29 cellular contexts compared by ENCODE assay signal in genomic region chr19:49601482-49602038, GRCh38. TPM values are rescaled to one million over a fixed set of nuclear protein-coding genes. Genes with fewer than 3 reads are reported as not detected.
"Had no signal": no experiment of that assay in that cellular context is flagged by ENCODE, and none has a peak within 500 bp of the region (broad histone marks: within the 10 kb centered on the region; RNA-seq: fewer than 3 reads in every experiment).

No MANE protein-coding gene starts in this region.

- H3K4me1 Mint-ChIP-seq: nephron had no signal

- H3K4me1 ChIP-seq: pancreas, prostate gland, tibial nerve had no signal

- H3K27me3 ChIP-seq: gastroesophageal sphincter, hepatocyte, neutrophil, pancreas, tibial nerve had no signal

- H3K27me3 Mint-ChIP-seq: stimulated activated naive B cell treated with anti-CD40 and anti-IgM and Interleukin-4, amounts not matched to agents 10 μg/mL and 1 μg/mL and 100 μg/mL, for 72 hours had no signal

- DNase-seq: activated CD4-positive, alpha-beta T cell treated with anti-CD3 and anti-CD28 coated beads for 48 hours; activated CD4-positive, alpha-beta T cell treated with anti-CD3 and anti-CD28 coated beads, Interleukin-2, amount 50 U/mL, for 48 hours; activated CD8-positive, alpha-beta memory T cell treated with anti-CD3 and anti-CD28 coated beads for 24 hours; activated effector memory CD4-positive, alpha-beta T cell treated with anti-CD3 and anti-CD28 coated beads, Interleukin-2, amount 50 U/mL, for 16 hours; activated naive CD4-positive, alpha-beta T cell treated with anti-CD3 and anti-CD28 coated beads for 36 hours; amniotic stem cell; central memory CD4-positive, alpha-beta T cell; islet precursor cell; left ventricle myocardium inferior; mesendoderm; retina; stimulated activated CD4-positive, alpha-beta T cell treated with anti-CD3 and anti-CD28 coated beads, Interleukin-1b, Interleukin-23, amount 100 ng/mL, for 48 hours; stimulated activated naive B cell treated with anti-CD40 and anti-IgM and Interleukin-4, amounts not matched to agents 10 μg/mL and 1 μg/mL and 100 μg/mL, for 72 hours; T1000; WERI-Rb-1 had no signal

- H3K4me3 ChIP-seq: gastroesophageal sphincter, hepatocyte, left ventricle myocardium inferior, lung, pancreas, prostate gland, smooth muscle cell, tibial nerve had no signal

- H2AFZ ChIP-seq: hepatocyte had no signal

- H3K9me3 Mint-ChIP-seq: activated naive CD4-positive, alpha-beta T cell treated with anti-CD3 and anti-CD28 coated beads for 36 hours; activated T-helper 1 cell treated with anti-CD3 and anti-CD28 coated beads, Interleukin-12 subunit alpha, Interleukin-12 subunit beta, Interleukin-2, Interleukin-4 antibody, amounts not matched to agents 30 ng/mL and 10 ng/mL and 1 ng/mL, durations not matched to agents 14 hours and 24 hours and 36 hours; nephron; stimulated activated naive B cell treated with anti-CD40 and anti-IgM and Interleukin-4, amounts not matched to agents 10 μg/mL and 1 μg/mL and 100 μg/mL, for 72 hours; T-helper 1 cell treated with Interleukin-12 subunit alpha and Interleukin-12 subunit beta and Interleukin-4 antibody, amounts not matched to agents 30 μg/mL and 1 μg/mL, for 36 hours had no signal

- H3K27ac ChIP-seq: gastroesophageal sphincter, hepatocyte, left ventricle myocardium inferior, neutrophil, pancreas, prostate gland, tibial nerve, WERI-Rb-1 had no signal

- ATAC-seq: activated CD4-positive, CD25-positive, alpha-beta regulatory T cell treated with anti-CD3 and anti-CD28 coated beads, Interleukin-2, amount 50 U/mL, for 24 hours; gastroesophageal sphincter; pancreas; stimulated activated naive B cell treated with anti-CD40 and anti-IgM and Interleukin-4, amounts not matched to agents 10 μg/mL and 1 μg/mL and 100 μg/mL, for 72 hours had no signal

- H3K9me3 ChIP-seq: gastroesophageal sphincter, left ventricle myocardium inferior, neutrophil, pancreas, prostate gland, tibial nerve had no signal

- H3K4me2 ChIP-seq: hepatocyte, smooth muscle cell had no signal

- H3K4me3 Mint-ChIP-seq: activated naive CD4-positive, alpha-beta T cell treated with anti-CD3 and anti-CD28 coated beads for 36 hours; activated T-helper 1 cell treated with anti-CD3 and anti-CD28 coated beads, Interleukin-12 subunit alpha, Interleukin-12 subunit beta, Interleukin-2, Interleukin-4 antibody, amounts not matched to agents 30 ng/mL and 10 ng/mL and 1 ng/mL, durations not matched to agents 14 hours and 24 hours and 36 hours; nephron; stimulated activated naive B cell treated with anti-CD40 and anti-IgM and Interleukin-4, amounts not matched to agents 10 μg/mL and 1 μg/mL and 100 μg/mL, for 72 hours; T-helper 1 cell treated with Interleukin-12 subunit alpha and Interleukin-12 subunit beta and Interleukin-4 antibody, amounts not matched to agents 30 μg/mL and 1 μg/mL, for 36 hours had no signal

- FAIRE-seq: endothelial cell of umbilical vein, pancreas had no signal

- H3K27ac Mint-ChIP-seq: activated T-helper 1 cell treated with anti-CD3 and anti-CD28 coated beads, Interleukin-12 subunit alpha, Interleukin-12 subunit beta, Interleukin-2, Interleukin-4 antibody, amounts not matched to agents 30 ng/mL and 10 ng/mL and 1 ng/mL, durations not matched to agents 14 hours and 24 hours and 36 hours; nephron; T-helper 1 cell treated with Interleukin-12 subunit alpha and Interleukin-12 subunit beta and Interleukin-4 antibody, amounts not matched to agents 30 μg/mL and 1 μg/mL, for 36 hours had no signal

RNA-seq across cellular contexts. Expression of gene PRRG2, which starts 20.4 kb away (rescaled TPM):
- polyA plus RNA-seq: fibroblast of lung had no signal
